In the genomic region with DNA sequence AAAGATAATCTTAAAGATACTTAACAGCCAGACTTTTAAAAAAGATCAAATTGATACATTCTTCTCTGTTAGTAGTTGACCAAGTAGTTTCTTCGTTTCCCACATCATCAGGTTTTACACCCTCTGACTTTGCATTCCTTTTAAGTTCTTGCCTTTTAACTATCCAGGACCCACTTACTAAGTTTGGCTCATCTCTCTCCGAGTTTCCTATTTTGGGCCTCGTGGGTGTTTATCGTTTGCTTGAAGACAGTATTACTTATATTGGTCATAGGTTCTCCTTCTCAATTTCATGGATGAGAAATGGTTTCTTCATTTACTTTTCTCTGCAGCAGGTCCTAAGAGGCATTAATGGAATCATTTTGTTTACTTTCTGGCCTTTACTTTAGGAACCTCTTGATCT, we compare ENCODE assay signal across 14 cellular contexts. TPM values are rescaled to one million over a fixed set of nuclear protein-coding genes. Genes with fewer than 3 reads are reported as not detected.
DNase-seq lines count a peak whose midpoint lies in the region; ATAC-seq lines count a peak whose summit lies in the region.
"Had no signal": no experiment of that assay in that cellular context is flagged by ENCODE, and none has a peak within 500 bp of the region (broad histone marks: within the 10 kb centered on the region; RNA-seq: fewer than 3 reads in every experiment).

No MANE protein-coding gene starts in this region.

- no peaks in the 10 kb centered on the region for H3K27me3 Mint-ChIP-seq in T-helper 2 cell treated with Interferon-gamma antibody and Interleukin-4, amounts not matched to agents 5 μg/mL and 100 μg/mL, for 36 hours (ENCODE audit: low read depth)
- no peaks in the 10 kb centered on the region for H3K27me3 Mint-ChIP-seq in activated naive CD8-positive, alpha-beta T cell treated with anti-CD3 and anti-CD28 coated beads for 36 hours
- no peaks in the 10 kb centered on the region for H3K27me3 Mint-ChIP-seq in stimulated activated naive CD8-positive, alpha-beta T cell treated with anti-CD3 and anti-CD28 coated beads, Interleukin-15, amount 100 ng/mL, for 72 hours

- ATAC-seq in stimulated activated naive CD8-positive, alpha-beta T cell treated with anti-CD3 and anti-CD28 coated beads, Interleukin-15, amount 100 ng/mL, for 72 hours = peak; percentile 72
- ATAC-seq: mucosa of descending colon had no signal

- H3K4me1 Mint-ChIP-seq in T-helper 2 cell treated with Interferon-gamma antibody and Interleukin-4, amounts not matched to agents 5 μg/mL and 100 μg/mL, for 36 hours (ENCODE audit: low read depth) = peaks cover 62% of the 10 kb centered on the region
- H3K4me1 Mint-ChIP-seq in activated naive CD8-positive, alpha-beta T cell treated with anti-CD3 and anti-CD28 coated beads for 36 hours = peaks cover 43% of the 10 kb centered on the region
- H3K4me1 Mint-ChIP-seq in stimulated activated naive CD8-positive, alpha-beta T cell treated with anti-CD3 and anti-CD28 coated beads, Interleukin-15, amount 100 ng/mL, for 72 hours = peaks cover 69% of the 10 kb centered on the region

- DNase-seq in T-helper 2 cell treated with Interferon-gamma antibody and Interleukin-4, amounts not matched to agents 5 μg/mL and 100 μg/mL, for 36 hours (ENCODE audit: low spot score) = peak; percentile 40
- no peak for DNase-seq in T-helper 2 cell
- peak; percentile 35 for DNase-seq in stimulated activated CD4-positive, alpha-beta T cell treated with anti-CD3 and anti-CD28 coated beads, Interleukin-4, amount 100 ng/mL, for 24 hours
- DNase-seq in stimulated activated CD4-positive, alpha-beta T cell treated with anti-CD3 and anti-CD28 coated beads, Interleukin-2, amount 100 ng/mL, for 24 hours = no peak
- no peak for DNase-seq in activated naive CD8-positive, alpha-beta T cell treated with anti-CD3 and anti-CD28 coated beads for 36 hours
- DNase-seq in stimulated activated naive CD8-positive, alpha-beta T cell treated with anti-CD3 and anti-CD28 coated beads, Interleukin-15, amount 100 ng/mL, for 72 hours = peak in 1 of 2 donors; percentile 25
- DNase-seq in MV-4-11 (lab: John Stamatoyannopoulos, UW) = no peak
- DNase-seq in NCI-H524 treated with DMSO at 0.1 percent for 48 hours (lab: John Stamatoyannopoulos, UW) = no peak
- DNase-seq: BE2C, dermis blood vessel endothelial cell, mucosa of descending colon, NCI-H1105, NCI-H2081, T1000 had no signal

- no peaks in the 10 kb centered on the region for H3K9me3 Mint-ChIP-seq in T-helper 2 cell treated with Interferon-gamma antibody and Interleukin-4, amounts not matched to agents 5 μg/mL and 100 μg/mL, for 36 hours
- no peaks in the 10 kb centered on the region for H3K9me3 Mint-ChIP-seq in activated naive CD8-positive, alpha-beta T cell treated with anti-CD3 and anti-CD28 coated beads for 36 hours
- no peaks in the 10 kb centered on the region for H3K9me3 Mint-ChIP-seq in stimulated activated naive CD8-positive, alpha-beta T cell treated with anti-CD3 and anti-CD28 coated beads, Interleukin-15, amount 100 ng/mL, for 72 hours

- peak overlapping the region; percentile 77 for H3K4me3 Mint-ChIP-seq in T-helper 2 cell treated with Interferon-gamma antibody and Interleukin-4, amounts not matched to agents 5 μg/mL and 100 μg/mL, for 36 hours
- H3K4me3 Mint-ChIP-seq in activated naive CD8-positive, alpha-beta T cell treated with anti-CD3 and anti-CD28 coated beads for 36 hours = peak overlapping the region; percentile 58
- peak overlapping the region; percentile 73 to 84 for H3K4me3 Mint-ChIP-seq in stimulated activated naive CD8-positive, alpha-beta T cell treated with anti-CD3 and anti-CD28 coated beads, Interleukin-15, amount 100 ng/mL, for 72 hours

- peaks cover 61% of the 10 kb centered on the region for H3K36me3 Mint-ChIP-seq in T-helper 2 cell treated with Interferon-gamma antibody and Interleukin-4, amounts not matched to agents 5 μg/mL and 100 μg/mL, for 36 hours (ENCODE audit: low read depth)
- H3K36me3 Mint-ChIP-seq in activated naive CD8-positive, alpha-beta T cell treated with anti-CD3 and anti-CD28 coated beads for 36 hours = peaks cover 60% of the 10 kb centered on the region

- H3K27ac Mint-ChIP-seq in T-helper 2 cell treated with Interferon-gamma antibody and Interleukin-4, amounts not matched to agents 5 μg/mL and 100 μg/mL, for 36 hours = peak overlapping the region; percentile 89
- peak overlapping the region; percentile 96 for H3K27ac Mint-ChIP-seq in activated naive CD8-positive, alpha-beta T cell treated with anti-CD3 and anti-CD28 coated beads for 36 hours
- peak overlapping the region; percentile 74 to 99 for H3K27ac Mint-ChIP-seq in stimulated activated naive CD8-positive, alpha-beta T cell treated with anti-CD3 and anti-CD28 coated beads, Interleukin-15, amount 100 ng/mL, for 72 hours

RNA-seq across cellular contexts. Expression of a gene that starts 43.2 kb away (rescaled TPM):
- total RNA-seq in activated naive CD8-positive, alpha-beta T cell treated with anti-CD3 and anti-CD28 coated beads for 36 hours = 100 to 1,000 TPM; 207 to 217 TPM

RNA-seq across cellular contexts. Expression of a gene that starts 43.3 kb away (rescaled TPM):
- 10 to 100 TPM; 20.0 to 21.0 TPM for total RNA-seq in activated naive CD8-positive, alpha-beta T cell treated with anti-CD3 and anti-CD28 coated beads for 36 hours

Comparison
In these comparisons a context has a peak if more than half of its experiments do, and no peak if none do; other contexts are left out.
1. DNase-seq: peak in T-helper 2 cell treated with Interferon-gamma antibody and Interleukin-4, amounts not matched to agents 5 μg/mL and 100 μg/mL, for 36 hours (single experiment) and stimulated activated CD4-positive, alpha-beta T cell treated with anti-CD3 and anti-CD28 coated beads, Interleukin-4, amount 100 ng/mL, for 24 hours (single experiment); none in T-helper 2 cell (0 of 5), stimulated activated CD4-positive, alpha-beta T cell treated with anti-CD3 and anti-CD28 coated beads, Interleukin-2, amount 100 ng/mL, for 24 hours (0 of 2), activated naive CD8-positive, alpha-beta T cell treated with anti-CD3 and anti-CD28 coated beads for 36 hours (single experiment), MV-4-11 (single experiment) and NCI-H524 treated with DMSO at 0.1 percent for 48 hours (single experiment).
2. Peak in every context shown above with its lines, with median percentiles within 50 percentile points of each other: H3K27ac Mint-ChIP-seq and H3K4me3 Mint-ChIP-seq.